In the genomic region with DNA sequence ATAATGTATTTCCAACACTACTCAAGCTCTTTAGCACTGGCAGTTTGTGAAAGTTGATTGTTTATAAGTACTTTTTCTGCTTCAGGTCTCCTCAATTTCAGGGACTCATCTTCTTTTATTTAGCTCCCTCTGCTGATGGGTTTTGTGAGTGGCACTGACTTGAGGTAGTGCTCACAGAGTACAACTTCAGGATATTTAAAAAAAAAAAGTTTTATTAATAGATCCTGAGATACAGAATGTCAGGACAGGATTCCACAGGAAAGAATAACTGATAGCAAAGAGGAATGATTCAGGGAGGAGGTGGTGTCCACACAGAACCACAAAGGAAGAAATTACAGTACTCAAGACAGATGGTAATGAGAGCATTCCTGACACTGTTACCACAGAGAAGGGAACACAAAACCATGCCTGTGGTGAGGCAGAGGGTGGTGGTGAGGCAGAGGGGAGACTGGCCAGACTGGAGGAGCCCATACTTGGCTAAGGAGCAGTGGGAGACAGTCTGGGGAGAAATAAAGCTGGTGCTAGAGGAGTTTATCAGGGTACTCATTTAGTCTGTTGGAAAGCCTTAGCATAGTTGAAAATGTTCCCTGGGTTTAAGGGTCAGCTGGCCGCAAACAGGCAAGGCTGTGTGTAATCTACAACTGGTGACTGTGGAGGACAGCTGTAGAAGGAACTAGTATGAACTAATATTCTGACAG, we compare ENCODE assay signal across 8 cellular contexts.
DNase-seq lines count a peak whose midpoint lies in the region; ATAC-seq and TF ChIP-seq lines count a peak whose summit lies in the region.

No MANE protein-coding gene starts in this region.

- no peaks in the 10 kb centered on the region for H3K36me3 ChIP-seq in ACC112 (ENCODE audit: insufficient read depth, low read length)
- no peaks in the 10 kb centered on the region for H3K36me3 ChIP-seq in DOHH2 (ENCODE audit: control insufficient read depth, low read length)
- no peaks in the 10 kb centered on the region for H3K36me3 ChIP-seq in esophagus (ENCODE audit: control insufficient read depth in 2 of 2, insufficient read depth in 2 of 2, low read length in 1 of 2)
- H3K36me3 ChIP-seq in muscle layer of duodenum (ENCODE audit: control insufficient read depth in 1 of 2, insufficient read depth in 2 of 2, low read length in 2 of 2), result no peaks in the 10 kb centered on the region

- H3K4me1 ChIP-seq in ACC112 (ENCODE audit: control insufficient read depth, insufficient read depth, low read length, unreplicated experiment) (peaks cover 37% of the 10 kb centered on the region), DOHH2 (ENCODE audit: control insufficient read depth, low read length) (peaks cover 18% of the 10 kb centered on the region), esophagus (ENCODE audit: control insufficient read depth in 2 of 2, insufficient read depth in 2 of 2, low read length in 1 of 2) (no peaks in the 10 kb centered on the region), muscle layer of duodenum (ENCODE audit: control insufficient read depth in 1 of 2, insufficient read depth in 2 of 2, low read length in 2 of 2) (peaks cover 8 to 23% of the 10 kb centered on the region in 2 donors)

- H4K20me1 ChIP-seq in DOHH2 (ENCODE audit: control insufficient read depth, insufficient read depth, low read depth, low read length), result peaks cover 9% of the 10 kb centered on the region; the same call in 1 of the 2 replicates

- H3K9me2 ChIP-seq in DOHH2 (replicated peaks; ENCODE audit: control insufficient read depth, low read length), result no peaks in the 10 kb centered on the region

- H3K27ac ChIP-seq in ACC112 (ENCODE audit: low read depth, low read length) (peak overlapping the region; percentile 73), DOHH2 (ENCODE audit: low read depth, low read length) (no peak overlapping the region), esophagus (ENCODE audit: low read depth in 2 of 2, low read length in 1 of 2) (peak overlapping the region; percentile 41 to 57), muscle layer of duodenum (ENCODE audit: low read length) (peak overlapping the region; percentile 89)

- H3F3A ChIP-seq in DOHH2 (ENCODE audit: control insufficient read depth, insufficient read depth), result peaks cover 13% of the 10 kb centered on the region; the same call in 1 of the 2 replicates

- no peaks in the 10 kb centered on the region for H3K9me3 ChIP-seq in DOHH2 (ENCODE audit: control insufficient read depth, insufficient read depth, low read length)
- H3K9me3 ChIP-seq in esophagus (ENCODE audit: control insufficient read depth in 2 of 2, insufficient read depth in 1 of 2, low read depth in 1 of 2, low read length in 1 of 2), result no peaks in the 10 kb centered on the region
- H3K9me3 ChIP-seq in muscle layer of duodenum (ENCODE audit: control insufficient read depth in 1 of 2, low read length in 2 of 2), result no peaks in the 10 kb centered on the region

- H2AFZ ChIP-seq in ACC112 (ENCODE audit: low read length, unreplicated experiment), result no peak overlapping the region

- POLR2A ChIA-PET in T-cell (lab: Charles Lee), result no interaction called here

- 65 to 77% methylated on average over 1 of the region's 1 CpG for WGBS in esophagus, 2 donors

- peaks cover 6% of the 10 kb centered on the region for H3K36me3 Mint-ChIP-seq in T-cell

- ATAC-seq in T-cell (replicated peaks in 1 of 4) (peak in 3 of 4 experiments; percentile 43 to 65 (median 44)), HG03457 (IDR thresholded peaks at IDR 0.05; ENCODE audit: unreplicated experiment) (no peak), HG03175 (IDR thresholded peaks at IDR 0.05; ENCODE audit: unreplicated experiment) (no peak)

- no peak overlapping the region for H3K4me3 Mint-ChIP-seq in T-cell

- TF ChIP-seq CTCF in DOHH2 (IDR thresholded peaks at IDR 0.05; ENCODE audit: low read depth, low read length, poor library complexity, severe bottlenecking), result peak; percentile 64
- peak; percentile 74 for TF ChIP-seq CTCF in LNCAP (IDR thresholded peaks at IDR 0.05)

- no peaks in the 10 kb centered on the region for H3K9me3 Mint-ChIP-seq in T-cell

- peaks cover 0 to 20% (median 19%) of the 10 kb centered on the region in 3 donors for H3K4me1 Mint-ChIP-seq in T-cell

- peak overlapping the region; percentile 29; the same call in 1 of the 2 replicates for H3K4me3 ChIP-seq in ACC112 (ENCODE audit: low read depth, low read length)
- H3K4me3 ChIP-seq in DOHH2 (ENCODE audit: low read length), result no peak overlapping the region
- H3K4me3 ChIP-seq in esophagus (ENCODE audit: low read depth in 1 of 2, low read length in 2 of 2), result no peak overlapping the region
- peak overlapping the region in 1 of 2 donors; percentile 19 for H3K4me3 ChIP-seq in muscle layer of duodenum (ENCODE audit: low read depth in 1 of 2, low read length in 2 of 2)

- peak overlapping the region; percentile 12 to 73 for H3K27ac Mint-ChIP-seq in T-cell

- H3K27me3 Mint-ChIP-seq in T-cell, result no peaks in the 10 kb centered on the region

- no peak overlapping the region for H3K4me2 ChIP-seq in DOHH2 (ENCODE audit: low read length)

- H3K27me3 ChIP-seq in ACC112 (ENCODE audit: insufficient read depth, low read length), result no peaks in the 10 kb centered on the region
- H3K27me3 ChIP-seq in DOHH2 (ENCODE audit: control insufficient read depth, low read length), result no peaks in the 10 kb centered on the region
- no peaks in the 10 kb centered on the region for H3K27me3 ChIP-seq in esophagus (ENCODE audit: control insufficient read depth in 1 of 2, insufficient read depth in 2 of 2, low read length in 2 of 2)
- no peaks in the 10 kb centered on the region for H3K27me3 ChIP-seq in muscle layer of duodenum (ENCODE audit: low read depth, low read length)

- CTCF ChIA-PET in T-cell (lab: Charles Lee), result interaction anchor here (0.6 to 7.1 kb wide), 12 partner anchors 9 to 112 kb away, joined by 3 to 75 read pairs (median 6); partner anchors contain the start of gene SPAG9 (in 1 of the 2)

- H3K79me2 ChIP-seq in ACC112 (ENCODE audit: control insufficient read depth, insufficient read depth, low read length, unreplicated experiment) (peaks cover 47% of the 10 kb centered on the region), DOHH2 (ENCODE audit: control insufficient read depth, low read length) (peaks cover 27% of the 10 kb centered on the region)

- DNase-seq in T-cell, result peak in 15 of 34 experiments; percentile 6 to 34 (median 19)

Comparison
In these comparisons a context has a peak if more than half of its experiments do, and no peak if none do; other contexts are left out.
1. ATAC-seq: peak in T-cell (3 of 4); none in HG03457 (single experiment) and HG03175 (single experiment).